In the genomic region with DNA sequence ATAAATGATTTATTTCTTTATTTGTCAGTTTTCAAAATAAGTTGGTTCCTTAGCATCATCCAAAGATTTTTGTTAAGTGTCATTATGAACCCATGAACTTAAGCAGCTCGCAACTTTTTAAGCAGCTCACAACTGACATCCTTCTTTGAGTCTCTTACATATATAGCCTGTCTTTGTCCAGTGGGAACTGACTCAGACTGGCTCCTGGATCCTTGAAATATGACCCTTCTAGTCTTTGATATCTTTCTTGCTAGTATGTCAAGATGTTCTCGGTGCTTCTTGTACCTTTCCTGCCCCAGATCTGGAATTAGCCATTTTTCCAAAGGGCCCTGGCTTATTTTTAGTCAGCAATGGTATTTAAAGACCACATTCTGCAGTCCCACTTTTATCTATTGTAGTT, we compare ENCODE assay signal across 22 cellular contexts. TPM values are rescaled to one million over a fixed set of nuclear protein-coding genes. Genes with fewer than 3 reads are reported as not detected.
DNase-seq lines count a peak whose midpoint lies in the region; ATAC-seq and TF ChIP-seq lines count a peak whose summit lies in the region.
"Had no signal": no experiment of that assay in that cellular context is flagged by ENCODE, and none has a peak within 500 bp of the region (broad histone marks: within the 10 kb centered on the region; RNA-seq: fewer than 3 reads in every experiment).

No MANE protein-coding gene starts in this region.

- H3K9me3 Mint-ChIP-seq in Caco-2 (ENCODE audit: unreplicated experiment) = peaks cover 9% of the 10 kb centered on the region
- H3K9me3 Mint-ChIP-seq in activated T-helper 2 cell treated with anti-CD3 and anti-CD28 coated beads, Interferon-gamma antibody, Interleukin-2, Interleukin-4, amounts not matched to agents 10 μg/mL and 5 μg/mL and 100 μg/mL, durations not matched to agents 14 hours and 24 hours and 36 hours = no peaks in the 10 kb centered on the region
- H3K9me3 Mint-ChIP-seq: CD4-positive, alpha-beta memory T cell; HFFc6 had no signal

- H3K9me3 ChIP-seq in Caco-2 (no peaks in the 10 kb centered on the region), adipocyte (ENCODE audit: control insufficient read depth, low read length) (no peaks in the 10 kb centered on the region)

- H3K27me3 Mint-ChIP-seq in Caco-2 (ENCODE audit: insufficient read depth, unreplicated experiment) = no peaks in the 10 kb centered on the region
- no peaks in the 10 kb centered on the region for H3K27me3 Mint-ChIP-seq in activated T-helper 2 cell treated with anti-CD3 and anti-CD28 coated beads, Interferon-gamma antibody, Interleukin-2, Interleukin-4, amounts not matched to agents 10 μg/mL and 5 μg/mL and 100 μg/mL, durations not matched to agents 14 hours and 24 hours and 36 hours (ENCODE audit: low read depth)
- H3K27me3 Mint-ChIP-seq: CD4-positive, alpha-beta memory T cell had no signal

- no peak overlapping the region for H3K9ac ChIP-seq in adipocyte (ENCODE audit: low read length)
- H3K9ac ChIP-seq: BLaER1 treated with 17β-estradiol and CSF1 and Interleukin-3, amounts not matched to agents 10 nM and 100 nM had no signal

- no TSS peak for BruUV-seq in Caco-2 (replicated peaks; lab: Mats Ljungman, UMichigan)

- H3K27ac Mint-ChIP-seq in Caco-2 (ENCODE audit: unreplicated experiment) = peak overlapping the region; percentile 39
- no peak overlapping the region for H3K27ac Mint-ChIP-seq in activated T-helper 2 cell treated with anti-CD3 and anti-CD28 coated beads, Interferon-gamma antibody, Interleukin-2, Interleukin-4, amounts not matched to agents 10 μg/mL and 5 μg/mL and 100 μg/mL, durations not matched to agents 14 hours and 24 hours and 36 hours
- H3K27ac Mint-ChIP-seq: HFFc6 had no signal

- DNase-seq in Caco-2 (no peak), LHCN-M2 (ENCODE audit: low read depth) (peak; percentile 47), adipocyte (ENCODE audit: low read depth) (peak; percentile 23), fibroblast of mammary gland (ENCODE audit: low read depth) (peak; percentile 35)
- no peak for DNase-seq in activated CD4-positive, alpha-beta T cell treated with anti-CD3 and anti-CD28 coated beads for 4 hours
- DNase-seq in activated T-helper 2 cell treated with anti-CD3 and anti-CD28 coated beads, Interferon-gamma antibody, Interleukin-2, Interleukin-4, amounts not matched to agents 10 μg/mL and 5 μg/mL and 100 μg/mL, durations not matched to agents 14 hours and 24 hours and 36 hours (ENCODE audit: low spot score) = no peak
- DNase-seq: 8988T; CD4-positive, alpha-beta memory T cell; H7; HFFc6; KG1; NCI-H1105; NCI-H146; NCI-H2029 treated with DMSO at 0.1 percent for 48 hours; NCI-H2171 treated with DMSO at 0.1 percent for 48 hours; NCI-H446; NCI-H526; OCI-M1; Right ventricle myocardium superior had no signal

- H3K4me3 Mint-ChIP-seq in Caco-2 (ENCODE audit: unreplicated experiment) = no peak overlapping the region
- no peak overlapping the region for H3K4me3 Mint-ChIP-seq in activated T-helper 2 cell treated with anti-CD3 and anti-CD28 coated beads, Interferon-gamma antibody, Interleukin-2, Interleukin-4, amounts not matched to agents 10 μg/mL and 5 μg/mL and 100 μg/mL, durations not matched to agents 14 hours and 24 hours and 36 hours (ENCODE audit: low read depth)
- H3K4me3 Mint-ChIP-seq: CD4-positive, alpha-beta memory T cell; HFFc6 had no signal

- no peak for TF ChIP-seq CTCF in Caco-2 (IDR thresholded peaks at IDR 0.05; ENCODE audit: insufficient read depth in 1 of 2, low read depth in 1 of 2, low read length in 1 of 2, severe bottlenecking in 1 of 2, unreplicated experiment in 1 of 2)
- TF ChIP-seq CTCF in fibroblast of mammary gland (conservative IDR thresholded peaks at IDR 0.05; ENCODE audit: control insufficient read depth, insufficient read depth, low read depth, low read length) = no peak

- POLR2A ChIA-PET in Caco-2 (lab: Charles Lee) = interaction anchor here (1.0 kb wide), 1 partner anchor 56 kb away, joined by 3 read pairs; no protein-coding TSS in a partner anchor

- H3K36me3 ChIP-seq in Caco-2 (ENCODE audit: control insufficient read depth, insufficient read depth, low read length) (no peaks in the 10 kb centered on the region), adipocyte (ENCODE audit: control insufficient read depth, insufficient read depth, low read length, severe bottlenecking) (no peaks in the 10 kb centered on the region)
- H3K36me3 ChIP-seq: BLaER1 treated with 17β-estradiol and CSF1 and Interleukin-3, amounts not matched to agents 10 nM and 100 nM had no signal

- H3K4me3 ChIP-seq in Caco-2 (ENCODE audit: low read depth, low read length) = no peak overlapping the region
- no peak overlapping the region for H3K4me3 ChIP-seq in adipocyte (ENCODE audit: low read length)
- no peak overlapping the region for H3K4me3 ChIP-seq in fibroblast of mammary gland (ENCODE audit: control insufficient read depth, low read depth, low read length)
- H3K4me3 ChIP-seq: BLaER1 treated with 17β-estradiol and CSF1 and Interleukin-3, amounts not matched to agents 10 nM and 100 nM had no signal

- H3K4me1 ChIP-seq in Caco-2 (peaks cover 68% of the 10 kb centered on the region), adipocyte (ENCODE audit: control insufficient read depth, insufficient read depth, low read length) (no peaks in the 10 kb centered on the region)

- ATAC-seq in GM18519 (IDR thresholded peaks at IDR 0.05; ENCODE audit: low FRiP score, unreplicated experiment) (no peak), GM18520 (IDR thresholded peaks at IDR 0.05; ENCODE audit: unreplicated experiment) (no peak)

- H3K27me3 ChIP-seq in Caco-2 (replicated peaks; ENCODE audit: control insufficient read depth, insufficient read depth, low read length) (no peaks in the 10 kb centered on the region), adipocyte (replicated peaks; ENCODE audit: control insufficient read depth, insufficient read depth, low read length) (no peaks in the 10 kb centered on the region)

- peaks cover 13% of the 10 kb centered on the region for H3K36me3 Mint-ChIP-seq in Caco-2 (ENCODE audit: insufficient read depth, unreplicated experiment)
- no peaks in the 10 kb centered on the region for H3K36me3 Mint-ChIP-seq in activated T-helper 2 cell treated with anti-CD3 and anti-CD28 coated beads, Interferon-gamma antibody, Interleukin-2, Interleukin-4, amounts not matched to agents 10 μg/mL and 5 μg/mL and 100 μg/mL, durations not matched to agents 14 hours and 24 hours and 36 hours (ENCODE audit: low read depth)
- H3K36me3 Mint-ChIP-seq: CD4-positive, alpha-beta memory T cell had no signal

- peaks cover 49% of the 10 kb centered on the region for H3K4me1 Mint-ChIP-seq in Caco-2 (ENCODE audit: low read depth, unreplicated experiment)
- H3K4me1 Mint-ChIP-seq in activated T-helper 2 cell treated with anti-CD3 and anti-CD28 coated beads, Interferon-gamma antibody, Interleukin-2, Interleukin-4, amounts not matched to agents 10 μg/mL and 5 μg/mL and 100 μg/mL, durations not matched to agents 14 hours and 24 hours and 36 hours (ENCODE audit: low read depth) = peaks cover 9% of the 10 kb centered on the region

- intact Hi-C loops in Caco-2 (cut with micrococcal nuclease; ENCODE audit: unreplicated experiment) = loop anchor here (5.0 kb wide), 1 partner anchor 785 kb away; no protein-coding TSS in a partner anchor
- intact Hi-C loops in activated T-helper 2 cell treated with anti-CD3 and anti-CD28 coated beads, Interferon-gamma antibody, Interleukin-2, Interleukin-4, amounts not matched to agents 10 μg/mL and 5 μg/mL and 100 μg/mL, durations not matched to agents 14 hours and 24 hours and 36 hours (cut with micrococcal nuclease) = no loop called here

- CTCF ChIA-PET in Caco-2 (lab: Charles Lee) = interaction anchor here (1.0 to 1.5 kb wide), 2 partner anchors 10 to 97 kb away, joined by 3 read pairs; no protein-coding TSS in a partner anchor

RNA-seq across cellular contexts. Expression of a gene that starts 53.9 kb away (rescaled TPM):
- 168 and 169 TPM in 2 replicates for total RNA-seq in Caco-2 (2022)
- total RNA-seq in LHCN-M2 (2014; rRNA removed) = 11.0 and 17.4 TPM in 2 replicates
- polyA plus RNA-seq in LHCN-M2 (2012) = 10.1 TPM
- total RNA-seq in activated T-helper 2 cell treated with anti-CD3 and anti-CD28 coated beads, Interferon-gamma antibody, Interleukin-2, Interleukin-4, amounts not matched to agents 10 μg/mL and 5 μg/mL and 100 μg/mL, durations not matched to agents 14 hours and 24 hours and 36 hours = 34.9 and 35.7 TPM in 2 replicates

Comparison
In these comparisons a context has a peak if more than half of its experiments do, and no peak if none do; other contexts are left out.
1. DNase-seq: peak in LHCN-M2 (single experiment), adipocyte (single experiment) and fibroblast of mammary gland (single experiment); none in Caco-2 (0 of 2), activated CD4-positive, alpha-beta T cell treated with anti-CD3 and anti-CD28 coated beads for 4 hours (0 of 2) and activated T-helper 2 cell treated with anti-CD3 and anti-CD28 coated beads, Interferon-gamma antibody, Interleukin-2, Interleukin-4, amounts not matched to agents 10 μg/mL and 5 μg/mL and 100 μg/mL, durations not matched to agents 14 hours and 24 hours and 36 hours (single experiment).